Comparison of ENCODE assay signal across 8 cellular contexts in genomic region chr2:134375935-134376334, GRCh38.
A peak's percentile ranks its signal among the peaks of the same experiment; 100 is the strongest.
DNase-seq lines count a peak whose midpoint lies in the region; ATAC-seq and TF ChIP-seq lines count a peak whose summit lies in the region.

No MANE protein-coding gene starts in this region.

- peaks cover 5 to 24% of the 10 kb centered on the region in 2 donors for H3K4me1 Mint-ChIP-seq in stimulated activated naive B cell treated with anti-CD40 and anti-IgM and Interleukin-4, amounts not matched to agents 10 μg/mL and 1 μg/mL and 100 μg/mL, for 72 hours
- H3K4me1 Mint-ChIP-seq in CD14-positive monocyte: no peaks in the 10 kb centered on the region

- H3K36me3 Mint-ChIP-seq in stimulated activated naive B cell treated with anti-CD40 and anti-IgM and Interleukin-4, amounts not matched to agents 10 μg/mL and 1 μg/mL and 100 μg/mL, for 72 hours: peaks cover 38 to 65% of the 10 kb centered on the region in 2 donors
- peaks cover 31 to 35% of the 10 kb centered on the region in 2 donors for H3K36me3 Mint-ChIP-seq in CD14-positive monocyte

- H3K27ac Mint-ChIP-seq in stimulated activated naive B cell treated with anti-CD40 and anti-IgM and Interleukin-4, amounts not matched to agents 10 μg/mL and 1 μg/mL and 100 μg/mL, for 72 hours: no peak overlapping the region
- peak overlapping the region in 2 of 7 donors; percentile 21 to 64 for H3K27ac Mint-ChIP-seq in CD14-positive monocyte

- H3K4me3 Mint-ChIP-seq in stimulated activated naive B cell treated with anti-CD40 and anti-IgM and Interleukin-4, amounts not matched to agents 10 μg/mL and 1 μg/mL and 100 μg/mL, for 72 hours: no peak overlapping the region
- no peak overlapping the region for H3K4me3 Mint-ChIP-seq in CD14-positive monocyte

- ATAC-seq in stimulated activated naive B cell treated with anti-CD40 and anti-IgM and Interleukin-4, amounts not matched to agents 10 μg/mL and 1 μg/mL and 100 μg/mL, for 72 hours (replicated peaks): no peak
- no peak for ATAC-seq in HG02763 (IDR thresholded peaks at IDR 0.05; ENCODE audit: unreplicated experiment)

- intact Hi-C loops in CD14-positive monocyte (cut with micrococcal nuclease): no loop called here

- DNase-seq in A172 (ENCODE audit: low spot score) (peak; percentile 36), NCI-H1694 treated with DMSO at 0.1 percent for 48 hours (lab: John Stamatoyannopoulos, UW) (peak; percentile 92), dermis blood vessel endothelial cell (peak; percentile 89), lung microvascular endothelial cell (ENCODE audit: low read depth in 2 of 2) (peak; percentile 75 to 81), CD14-positive monocyte (ENCODE audit: low spot score) (no peak)
- no peak for DNase-seq in activated CD4-positive, alpha-beta T cell treated with anti-CD3 and anti-CD28 coated beads, Interleukin-2, amount 50 U/mL, for 1 hour
- DNase-seq in stimulated activated naive B cell treated with anti-CD40 and anti-IgM and Interleukin-4, amounts not matched to agents 10 μg/mL and 1 μg/mL and 100 μg/mL, for 72 hours: no peak

- no peaks in the 10 kb centered on the region for H3K27me3 Mint-ChIP-seq in stimulated activated naive B cell treated with anti-CD40 and anti-IgM and Interleukin-4, amounts not matched to agents 10 μg/mL and 1 μg/mL and 100 μg/mL, for 72 hours
- H3K27me3 Mint-ChIP-seq in CD14-positive monocyte (ENCODE audit: low read depth in 3 of 3): peaks cover 0 to 3% (median 0%) of the 10 kb centered on the region in 3 donors

- H3K9me3 Mint-ChIP-seq in stimulated activated naive B cell treated with anti-CD40 and anti-IgM and Interleukin-4, amounts not matched to agents 10 μg/mL and 1 μg/mL and 100 μg/mL, for 72 hours: no peaks in the 10 kb centered on the region
- no peaks in the 10 kb centered on the region for H3K9me3 Mint-ChIP-seq in CD14-positive monocyte

- TF ChIP-seq CTCF in CD14-positive monocyte (IDR thresholded peaks at IDR 0.05): no peak

Comparison
In these comparisons a context has a peak if more than half of its experiments do, and no peak if none do; other contexts are left out.
1. DNase-seq: peak in A172 (single experiment), NCI-H1694 treated with DMSO at 0.1 percent for 48 hours (single experiment), dermis blood vessel endothelial cell (single experiment) and lung microvascular endothelial cell (2 of 2); none in activated CD4-positive, alpha-beta T cell treated with anti-CD3 and anti-CD28 coated beads, Interleukin-2, amount 50 U/mL, for 1 hour (single experiment), stimulated activated naive B cell treated with anti-CD40 and anti-IgM and Interleukin-4, amounts not matched to agents 10 μg/mL and 1 μg/mL and 100 μg/mL, for 72 hours (single experiment) and CD14-positive monocyte (single experiment).